13 cellular contexts compared by ENCODE assay signal in the genomic region with DNA sequence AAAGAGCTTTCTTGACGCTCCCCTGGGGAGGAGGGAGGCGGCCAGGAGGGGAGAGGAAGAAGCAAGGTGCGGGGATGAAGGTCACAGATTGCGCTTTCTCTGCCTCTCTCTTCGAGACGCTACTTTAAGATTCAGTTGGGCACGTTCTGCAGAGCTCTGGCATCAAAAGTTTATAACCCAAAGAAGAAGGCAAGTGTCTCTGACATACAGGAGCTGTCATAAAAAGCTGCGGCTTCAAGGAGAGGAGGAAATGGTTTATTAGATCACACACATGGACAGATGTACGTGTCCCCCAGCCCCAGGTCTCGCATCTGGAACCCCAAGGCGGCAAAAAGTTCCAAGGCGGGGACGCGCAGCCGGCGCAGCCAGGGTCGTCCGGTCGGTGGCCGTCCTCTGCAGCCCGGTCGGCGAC.
DNase-seq lines count a peak whose midpoint lies in the region; ATAC-seq and TF ChIP-seq lines count a peak whose summit lies in the region.
"Had no signal": no experiment of that assay in that cellular context is flagged by ENCODE, and none has a peak within 500 bp of the region (broad histone marks: within the 10 kb centered on the region; RNA-seq: fewer than 3 reads in every experiment).

No MANE protein-coding gene starts in this region.

- H4K5ac ChIP-seq in H9 (ENCODE audit: insufficient read length, low read depth, low read length) = no peak overlapping the region

- no peak overlapping the region for H2BK15ac ChIP-seq in H9 (ENCODE audit: low read depth, low read length)

- WGBS in H9 (ENCODE audit: extremely low coverage, insufficient read length, low lambda C conversion rate) = no CpG with 5 or more reads among the region's 23 CpGs

- H3K27me3 Mint-ChIP-seq in H9 (ENCODE audit: low read depth) (peaks cover 68% of the 10 kb centered on the region), endothelial cell (ENCODE audit: unreplicated experiment) (peaks cover 7% of the 10 kb centered on the region), neural crest cell (ENCODE audit: low read depth) (peaks cover 39% of the 10 kb centered on the region)

- no peak overlapping the region for H3K4ac ChIP-seq in H9 (ENCODE audit: low read depth, low read length)

- no peak overlapping the region for H3K27ac Mint-ChIP-seq in H9
- H3K27ac Mint-ChIP-seq in endothelial cell (ENCODE audit: unreplicated experiment) = no peak overlapping the region
- H3K27ac Mint-ChIP-seq in neural crest cell (ENCODE audit: unreplicated experiment) = no peak overlapping the region

- H2AFZ ChIP-seq in H9 (ENCODE audit: low read length) = no peak overlapping the region

- no peak overlapping the region for H3K27ac ChIP-seq in AG04450 (ENCODE audit: low read depth, low read length)
- H3K27ac ChIP-seq in H9 (ENCODE audit: insufficient read length, low read depth, low read length) = no peak overlapping the region
- H3K27ac ChIP-seq: ascending aorta had no signal

- no peak overlapping the region for H3K9ac ChIP-seq in H9 (ENCODE audit: extremely low read depth, insufficient read length, low read length)

- no peak overlapping the region for H2BK20ac ChIP-seq in H9 (ENCODE audit: low read depth, low read length, poor library complexity, severe bottlenecking)

- H3K4me1 ChIP-seq in H9 (ENCODE audit: insufficient read depth, low read length) = no peaks in the 10 kb centered on the region
- H3K4me1 ChIP-seq: ascending aorta had no signal

- H3K9me3 Mint-ChIP-seq in H9 (no peaks in the 10 kb centered on the region; a peak in 1 of 5 replicates), endothelial cell (ENCODE audit: unreplicated experiment) (no peaks in the 10 kb centered on the region), neural crest cell (no peaks in the 10 kb centered on the region)

- POLR2A ChIA-PET in AG04450 (lab: Yijun Ruan, JAX) = no interaction called here

- no peak overlapping the region for H3K23ac ChIP-seq in H9 (ENCODE audit: insufficient read length, low read depth, low read length)

- H2BK5ac ChIP-seq in H9 (ENCODE audit: insufficient read length, low read length) = no peak overlapping the region

- H2AK5ac ChIP-seq in H9 (ENCODE audit: insufficient read length, low read length) = no peak overlapping the region

- H3K36me3 Mint-ChIP-seq in H9 (ENCODE audit: insufficient read depth in 1 of 3, low read depth in 3 of 3) = no peaks in the 10 kb centered on the region
- H3K36me3 Mint-ChIP-seq in endothelial cell (ENCODE audit: low read depth, unreplicated experiment) = no peaks in the 10 kb centered on the region
- no peaks in the 10 kb centered on the region for H3K36me3 Mint-ChIP-seq in neural crest cell (ENCODE audit: low read depth)

- H3K79me2 ChIP-seq in H9 (ENCODE audit: insufficient read depth, low read length) = no peaks in the 10 kb centered on the region

- no peak overlapping the region for H2BK120ac ChIP-seq in H9 (ENCODE audit: low read depth, low read length, poor library complexity, severe bottlenecking)

- H3K4me3 ChIP-seq in AG04450 (ENCODE audit: low read depth, low read length) = peak overlapping the region; percentile 62
- H3K4me3 ChIP-seq: ascending aorta, K562 had no signal

- H3K4me3 Mint-ChIP-seq in H9 = peak overlapping the region; percentile 73 to 90
- peak overlapping the region; percentile 92 for H3K4me3 Mint-ChIP-seq in endothelial cell (ENCODE audit: unreplicated experiment)
- H3K4me3 Mint-ChIP-seq in neural crest cell = peak overlapping the region; percentile 88

- intact Hi-C loops in sciatic nerve (cut with DNase I) = no loop called here

- ATAC-seq in GM18498 (IDR thresholded peaks at IDR 0.05; ENCODE audit: unreplicated experiment) (no peak), GM19395 (IDR thresholded peaks at IDR 0.05; ENCODE audit: unreplicated experiment) (no peak), sciatic nerve (no peak)
- ATAC-seq: K562 had no signal

- CTCF ChIA-PET in AG04450 (lab: Charles Lee) = interaction anchor here (0.5 to 0.9 kb wide), 4 partner anchors 18 to 1179 kb away, joined by 3 read pairs; no protein-coding TSS in a partner anchor

- no peak overlapping the region for H3T11ph ChIP-seq in H9 (ENCODE audit: low read length)

- H3K14ac ChIP-seq in H9 (ENCODE audit: insufficient read depth, low read length) = no peak overlapping the region

- H4K8ac ChIP-seq in H9 (replicated peaks; ENCODE audit: insufficient read length, low read depth, low read length) = no peak overlapping the region

- H3K18ac ChIP-seq in H9 (ENCODE audit: insufficient read length, low read depth, low read length) = no peak overlapping the region

- peaks cover 15% of the 10 kb centered on the region for H3K23me2 ChIP-seq in H9 (ENCODE audit: insufficient read length, low read depth, low read length, poor library complexity, severe bottlenecking)

- H3K9me3 ChIP-seq in AG04450 (ENCODE audit: control insufficient read depth, insufficient read depth, low read length) (no peaks in the 10 kb centered on the region), H9 (ENCODE audit: control insufficient read depth, low read depth, low read length) (no peaks in the 10 kb centered on the region)
- H3K9me3 ChIP-seq: ascending aorta had no signal

- TF ChIP-seq CTCF in AG04450 (IDR thresholded peaks at IDR 0.05; ENCODE audit: low read depth, low read length) (no peak), H9 (conservative IDR thresholded peaks at IDR 0.05) (no peak), endothelial cell (IDR thresholded peaks at IDR 0.05; ENCODE audit: unreplicated experiment) (no peak), neural crest cell (conservative IDR thresholded peaks at IDR 0.05) (no peak)

- no peak overlapping the region for H3K56ac ChIP-seq in H9 (ENCODE audit: insufficient read length, low read depth, low read length)

- peak overlapping the region; percentile 97 for H3K4me2 ChIP-seq in H9 (ENCODE audit: insufficient read depth, insufficient read length, low read length)

- DNase-seq in AG04450 (ENCODE audit: low read depth, low spot score) = no peak
- DNase-seq in H9 = no peak
- DNase-seq in endothelial cell (ENCODE audit: low spot score) = no peak
- DNase-seq in neural crest cell (ENCODE audit: low read depth, low spot score) = peak; percentile 20
- DNase-seq in HuH-7 (ENCODE audit: low spot score) = no peak
- no peak for DNase-seq in sciatic nerve (ENCODE audit: low spot score)
- DNase-seq: activated CD8-positive, alpha-beta memory T cell treated with anti-CD3 and anti-CD28 coated beads for 24 hours; NCI-H2227 treated with DMSO at 0.1 percent for 48 hours; stimulated activated CD4-positive, alpha-beta T cell treated with anti-CD3 and anti-CD28 coated beads, Interleukin-2, amount 100 ng/mL, for 24 hours had no signal

- peaks cover 13 to 18% of the 10 kb centered on the region in 2 experiments for H3K4me1 Mint-ChIP-seq in H9
- peaks cover 24% of the 10 kb centered on the region for H3K4me1 Mint-ChIP-seq in endothelial cell (ENCODE audit: unreplicated experiment)
- H3K4me1 Mint-ChIP-seq in neural crest cell = peaks cover 18% of the 10 kb centered on the region

- no peaks in the 10 kb centered on the region for H4K20me1 ChIP-seq in H9 (ENCODE audit: control insufficient read depth, insufficient read depth, insufficient read length)

- peaks cover 7% of the 10 kb centered on the region for H3K27me3 ChIP-seq in AG04450 (ENCODE audit: control insufficient read depth, insufficient read depth, low read length)
- peaks cover 2% of the 10 kb centered on the region; the same call in 1 of the 2 replicates for H3K27me3 ChIP-seq in H9 (ENCODE audit: insufficient read depth, low read length)
- H3K27me3 ChIP-seq: ascending aorta had no signal

- no peak overlapping the region for H4K91ac ChIP-seq in H9 (ENCODE audit: insufficient read length, low read depth, low read length)

- H2BK12ac ChIP-seq in H9 (ENCODE audit: insufficient read length, low read depth, low read length) = no peak overlapping the region

- H3K79me1 ChIP-seq in H9 (ENCODE audit: insufficient read depth, low read depth, low read length, poor library complexity, severe bottlenecking) = no peaks in the 10 kb centered on the region
